ENCODE assay signal across 1 cellular context in the genomic region with DNA sequence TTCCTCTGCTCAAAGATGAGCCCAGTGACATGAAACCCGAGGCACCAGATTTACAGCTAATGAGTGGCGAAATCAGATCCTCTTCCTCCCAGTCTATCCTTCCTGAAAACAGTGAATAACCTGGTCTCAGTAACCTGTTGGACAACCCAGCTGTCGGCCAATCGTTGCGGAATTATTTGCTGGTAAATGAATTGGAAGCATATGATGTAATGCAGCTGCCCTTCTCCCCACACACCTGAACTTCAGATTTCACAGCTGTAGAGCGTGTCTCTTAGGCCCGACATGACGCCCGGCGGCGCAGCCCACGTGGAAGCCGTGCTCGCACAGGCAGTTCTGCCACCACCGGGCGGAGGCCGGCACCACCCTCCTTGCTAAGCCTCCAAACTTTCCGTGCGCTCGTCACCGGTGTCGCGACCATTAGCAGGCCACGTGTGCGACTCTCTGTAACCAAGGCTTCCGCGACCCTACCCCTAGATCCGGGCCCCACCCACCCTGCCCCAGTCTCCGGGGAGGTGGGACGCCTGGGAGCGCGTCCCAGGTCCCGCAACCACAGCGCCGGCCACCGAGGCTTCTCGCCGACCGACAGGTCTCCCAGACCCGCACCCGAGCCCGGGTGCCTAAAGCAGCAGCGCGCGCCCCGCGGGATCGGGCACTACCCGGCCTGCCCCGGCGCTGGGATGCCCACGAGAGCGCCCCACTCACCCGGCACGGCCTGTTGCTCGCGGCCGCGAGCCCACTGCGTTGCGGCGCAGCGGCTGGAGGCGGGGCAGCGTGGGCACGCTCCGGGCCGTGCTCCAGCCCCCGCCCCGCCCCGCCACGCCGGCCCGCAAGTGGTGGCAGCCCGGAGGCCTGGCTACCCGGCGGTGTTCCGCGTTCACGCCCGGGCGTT.
TF ChIP-seq lines count a peak whose summit lies in the region.

TSS of gene RIOX2 (minus strand) at position 753 of the 889 bp plus-strand sequence. CDS start 4,838 bp downstream, outside the sequence.

TF ChIP-seq in HepG2, 621 proteins besides CTCF, POLR2A, EP300 and RAD21 (continued from another document and continues in another):
- TF ChIP-seq, protein P1, sequence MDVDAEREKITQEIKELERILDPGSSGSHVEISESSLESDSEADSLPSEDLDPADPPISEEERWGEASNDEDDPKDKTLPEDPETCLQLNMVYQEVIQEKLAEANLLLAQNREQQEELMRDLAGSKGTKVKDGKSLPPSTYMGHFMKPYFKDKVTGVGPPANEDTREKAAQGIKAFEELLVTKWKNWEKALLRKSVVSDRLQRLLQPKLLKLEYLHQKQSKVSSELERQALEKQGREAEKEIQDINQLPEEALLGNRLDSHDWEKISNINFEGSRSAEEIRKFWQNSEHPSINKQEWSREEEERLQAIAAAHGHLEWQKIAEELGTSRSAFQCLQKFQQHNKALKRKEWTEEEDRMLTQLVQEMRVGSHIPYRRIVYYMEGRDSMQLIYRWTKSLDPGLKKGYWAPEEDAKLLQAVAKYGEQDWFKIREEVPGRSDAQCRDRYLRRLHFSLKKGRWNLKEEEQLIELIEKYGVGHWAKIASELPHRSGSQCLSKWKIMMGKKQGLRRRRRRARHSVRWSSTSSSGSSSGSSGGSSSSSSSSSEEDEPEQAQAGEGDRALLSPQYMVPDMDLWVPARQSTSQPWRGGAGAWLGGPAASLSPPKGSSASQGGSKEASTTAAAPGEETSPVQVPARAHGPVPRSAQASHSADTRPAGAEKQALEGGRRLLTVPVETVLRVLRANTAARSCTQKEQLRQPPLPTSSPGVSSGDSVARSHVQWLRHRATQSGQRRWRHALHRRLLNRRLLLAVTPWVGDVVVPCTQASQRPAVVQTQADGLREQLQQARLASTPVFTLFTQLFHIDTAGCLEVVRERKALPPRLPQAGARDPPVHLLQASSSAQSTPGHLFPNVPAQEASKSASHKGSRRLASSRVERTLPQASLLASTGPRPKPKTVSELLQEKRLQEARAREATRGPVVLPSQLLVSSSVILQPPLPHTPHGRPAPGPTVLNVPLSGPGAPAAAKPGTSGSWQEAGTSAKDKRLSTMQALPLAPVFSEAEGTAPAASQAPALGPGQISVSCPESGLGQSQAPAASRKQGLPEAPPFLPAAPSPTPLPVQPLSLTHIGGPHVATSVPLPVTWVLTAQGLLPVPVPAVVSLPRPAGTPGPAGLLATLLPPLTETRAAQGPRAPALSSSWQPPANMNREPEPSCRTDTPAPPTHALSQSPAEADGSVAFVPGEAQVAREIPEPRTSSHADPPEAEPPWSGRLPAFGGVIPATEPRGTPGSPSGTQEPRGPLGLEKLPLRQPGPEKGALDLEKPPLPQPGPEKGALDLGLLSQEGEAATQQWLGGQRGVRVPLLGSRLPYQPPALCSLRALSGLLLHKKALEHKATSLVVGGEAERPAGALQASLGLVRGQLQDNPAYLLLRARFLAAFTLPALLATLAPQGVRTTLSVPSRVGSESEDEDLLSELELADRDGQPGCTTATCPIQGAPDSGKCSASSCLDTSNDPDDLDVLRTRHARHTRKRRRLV (CRISPR knock-in tag; IDR thresholded peaks at IDR 0.05) = 0 out of 2 replicates have a peak, but pooled peaks have one; percentile 52
- TF ChIP-seq ZNF256 (CRISPR knock-in tag; conservative IDR thresholded peaks at IDR 0.05) (no peak), HNRNPLL (IDR thresholded peaks at IDR 0.05; ENCODE audit: low read depth, low read length, poor library complexity, severe bottlenecking) (peak; percentile 59), ZNF264 (CRISPR knock-in tag; IDR thresholded peaks at IDR 0.05) (no peak), SMARCE1 (IDR thresholded peaks at IDR 0.05; ENCODE audit: borderline replicate concordance) (no peak), GFI1 (CRISPR knock-in tag; IDR thresholded peaks at IDR 0.05; ENCODE audit: borderline replicate concordance) (peak; percentile 77; the same call in 1 of the 2 replicates), ZMYM4 (CRISPR knock-in tag; IDR thresholded peaks at IDR 0.05) (peak; percentile 59; the same call in 1 of the 2 replicates), ZNF761 (CRISPR knock-in tag; conservative IDR thresholded peaks at IDR 0.05) (no peak), FIP1L1 (IDR thresholded peaks at IDR 0.05; ENCODE audit: borderline replicate concordance, insufficient read depth, low read depth, low read length) (no peak), SMAD3 (CRISPR knock-in tag; IDR thresholded peaks at IDR 0.05) (no peak), MAZ (IDR thresholded peaks at IDR 0.05; ENCODE audit: borderline replicate concordance, low read depth, low read length) (no peak; the same call in 1 of the 2 replicates), MAZ (CRISPR knock-in tag; IDR thresholded peaks at IDR 0.05; ENCODE audit: low read depth) (peak; percentile 84), ETV5 (CRISPR knock-in tag; IDR thresholded peaks at IDR 0.05; ENCODE audit: borderline replicate concordance) (peak; percentile 41; the same call in 1 of the 2 replicates), HDAC1 (CRISPR knock-in tag; IDR thresholded peaks at IDR 0.05) (peak; percentile 85), SPEN (CRISPR knock-in tag; IDR thresholded peaks at IDR 0.05; ENCODE audit: low read depth) (peak; percentile 34; the same call in 1 of the 2 replicates), ZNF670 (CRISPR knock-in tag; IDR thresholded peaks at IDR 0.05; ENCODE audit: borderline replicate concordance) (peak; percentile 25; the same call in 1 of the 2 replicates), WIZ (CRISPR knock-in tag; IDR thresholded peaks at IDR 0.05) (no peak), NRL (CRISPR knock-in tag; IDR thresholded peaks at IDR 0.05; ENCODE audit: borderline replicate concordance) (no peak), DBP (CRISPR knock-in tag; IDR thresholded peaks at IDR 0.05; ENCODE audit: not compliant biosample characterization) (no peak), KLF13 (CRISPR knock-in tag; IDR thresholded peaks at IDR 0.05) (no peak), ZNF652 (CRISPR knock-in tag; IDR thresholded peaks at IDR 0.05; ENCODE audit: borderline replicate concordance, low read depth) (no peak), MAX (IDR thresholded peaks at IDR 0.05) (peak; percentile 99), ZNF703 (CRISPR knock-in tag; IDR thresholded peaks at IDR 0.05; ENCODE audit: borderline replicate concordance) (0 out of 2 replicates have a peak, but pooled peaks have one; percentile 26), UBTF (CRISPR knock-in tag; IDR thresholded peaks at IDR 0.05) (peak; percentile 69), SCMH1 (CRISPR knock-in tag; IDR thresholded peaks at IDR 0.05; ENCODE audit: borderline replicate concordance) (no peak), HNF1A (IDR thresholded peaks at IDR 0.05; ENCODE audit: low read depth) (no peak), HNF1A (CRISPR knock-in tag; IDR thresholded peaks at IDR 0.05; ENCODE audit: borderline replicate concordance) (no peak), ZFY (CRISPR knock-in tag; IDR thresholded peaks at IDR 0.05) (peak; percentile 90), ZNF550 (CRISPR knock-in tag; IDR thresholded peaks at IDR 0.05; ENCODE audit: borderline replicate concordance) (peak; percentile 29; the same call in 1 of the 2 replicates), ZNF235 (CRISPR knock-in tag; IDR thresholded peaks at IDR 0.05; ENCODE audit: borderline replicate concordance) (no peak; the same call in 1 of the 2 replicates), IRF2 (CRISPR knock-in tag; IDR thresholded peaks at IDR 0.05) (no peak; the same call in 1 of the 2 replicates)
- TF ChIP-seq, protein P2, sequence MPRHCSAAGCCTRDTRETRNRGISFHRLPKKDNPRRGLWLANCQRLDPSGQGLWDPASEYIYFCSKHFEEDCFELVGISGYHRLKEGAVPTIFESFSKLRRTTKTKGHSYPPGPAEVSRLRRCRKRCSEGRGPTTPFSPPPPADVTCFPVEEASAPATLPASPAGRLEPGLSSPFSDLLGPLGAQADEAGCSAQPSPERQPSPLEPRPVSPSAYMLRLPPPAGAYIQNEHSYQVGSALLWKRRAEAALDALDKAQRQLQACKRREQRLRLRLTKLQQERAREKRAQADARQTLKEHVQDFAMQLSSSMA (CRISPR knock-in tag; IDR thresholded peaks at IDR 0.05) = no peak
- TF ChIP-seq, protein P3, sequence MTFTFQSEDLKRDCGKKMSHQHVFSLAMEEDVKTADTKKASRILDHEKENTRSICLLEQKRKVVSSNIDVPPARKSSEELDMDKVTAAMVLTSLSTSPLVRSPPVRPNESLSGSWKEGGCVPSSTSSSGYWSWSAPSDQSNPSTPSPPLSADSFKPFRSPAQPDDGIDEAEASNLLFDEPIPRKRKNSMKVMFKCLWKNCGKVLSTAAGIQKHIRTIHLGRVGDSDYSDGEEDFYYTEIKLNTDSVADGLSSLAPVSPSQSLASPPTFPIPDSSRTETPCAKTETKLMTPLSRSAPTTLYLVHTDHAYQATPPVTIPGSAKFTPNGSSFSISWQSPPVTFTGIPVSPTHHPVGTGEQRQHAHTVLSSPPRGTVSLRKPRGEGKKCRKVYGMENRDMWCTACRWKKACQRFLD (CRISPR knock-in tag; IDR thresholded peaks at IDR 0.05; ENCODE audit: borderline replicate concordance) = no peak; the same call in 1 of the 2 replicates
- TF ChIP-seq, protein P4, sequence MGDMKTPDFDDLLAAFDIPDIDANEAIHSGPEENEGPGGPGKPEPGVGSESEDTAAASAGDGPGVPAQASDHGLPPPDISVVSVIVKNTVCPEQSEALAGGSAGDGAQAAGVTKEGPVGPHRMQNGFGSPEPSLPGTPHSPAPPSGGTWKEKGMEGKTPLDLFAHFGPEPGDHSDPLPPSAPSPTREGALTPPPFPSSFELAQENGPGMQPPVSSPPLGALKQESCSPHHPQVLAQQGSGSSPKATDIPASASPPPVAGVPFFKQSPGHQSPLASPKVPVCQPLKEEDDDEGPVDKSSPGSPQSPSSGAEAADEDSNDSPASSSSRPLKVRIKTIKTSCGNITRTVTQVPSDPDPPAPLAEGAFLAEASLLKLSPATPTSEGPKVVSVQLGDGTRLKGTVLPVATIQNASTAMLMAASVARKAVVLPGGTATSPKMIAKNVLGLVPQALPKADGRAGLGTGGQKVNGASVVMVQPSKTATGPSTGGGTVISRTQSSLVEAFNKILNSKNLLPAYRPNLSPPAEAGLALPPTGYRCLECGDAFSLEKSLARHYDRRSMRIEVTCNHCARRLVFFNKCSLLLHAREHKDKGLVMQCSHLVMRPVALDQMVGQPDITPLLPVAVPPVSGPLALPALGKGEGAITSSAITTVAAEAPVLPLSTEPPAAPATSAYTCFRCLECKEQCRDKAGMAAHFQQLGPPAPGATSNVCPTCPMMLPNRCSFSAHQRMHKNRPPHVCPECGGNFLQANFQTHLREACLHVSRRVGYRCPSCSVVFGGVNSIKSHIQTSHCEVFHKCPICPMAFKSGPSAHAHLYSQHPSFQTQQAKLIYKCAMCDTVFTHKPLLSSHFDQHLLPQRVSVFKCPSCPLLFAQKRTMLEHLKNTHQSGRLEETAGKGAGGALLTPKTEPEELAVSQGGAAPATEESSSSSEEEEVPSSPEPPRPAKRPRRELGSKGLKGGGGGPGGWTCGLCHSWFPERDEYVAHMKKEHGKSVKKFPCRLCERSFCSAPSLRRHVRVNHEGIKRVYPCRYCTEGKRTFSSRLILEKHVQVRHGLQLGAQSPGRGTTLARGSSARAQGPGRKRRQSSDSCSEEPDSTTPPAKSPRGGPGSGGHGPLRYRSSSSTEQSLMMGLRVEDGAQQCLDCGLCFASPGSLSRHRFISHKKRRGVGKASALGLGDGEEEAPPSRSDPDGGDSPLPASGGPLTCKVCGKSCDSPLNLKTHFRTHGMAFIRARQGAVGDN (CRISPR knock-in tag; IDR thresholded peaks at IDR 0.05) = peak; percentile 98
